Comparison of ENCODE assay signal across 16 cellular contexts in the genomic region with DNA sequence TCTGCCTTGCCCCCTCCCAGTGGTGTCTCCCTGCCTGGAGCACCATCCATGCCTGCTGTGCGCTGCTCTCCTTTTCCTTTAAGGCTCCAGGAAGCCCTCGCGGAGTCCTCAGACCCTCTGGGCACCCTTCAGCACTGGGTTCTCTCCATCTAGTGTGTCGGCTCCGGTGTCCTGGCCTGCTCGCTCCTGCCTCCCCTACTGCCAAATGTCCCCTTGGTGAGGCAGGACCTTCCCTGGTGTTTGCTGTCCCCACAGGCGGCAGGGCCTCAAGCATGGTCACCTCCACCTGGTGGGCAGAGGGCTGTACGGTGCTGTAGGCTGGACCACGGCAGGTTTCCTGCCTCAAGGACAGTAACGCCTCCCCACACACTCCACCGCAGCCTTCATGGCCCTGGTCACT.
DNase-seq lines count a peak whose midpoint lies in the region; ATAC-seq and TF ChIP-seq lines count a peak whose summit lies in the region.
"Had no signal": no experiment of that assay in that cellular context is flagged by ENCODE, and none has a peak within 500 bp of the region (broad histone marks: within the 10 kb centered on the region; RNA-seq: fewer than 3 reads in every experiment).

No MANE protein-coding gene starts in this region.

- CTCF ChIA-PET in activated CD8-positive, alpha-beta T cell treated with anti-CD3 and anti-CD28 coated beads, Interleukin-2, amount 10 ng/mL, durations not matched to agents 7 days and 5 days (lab: Charles Lee): interaction anchor here (1.9 to 9.9 kb wide), 7 partner anchors 10 to 90 kb away, joined by 5 to 308 read pairs (median 15); partner anchors contain the start of gene DGKD
- CTCF ChIA-PET in activated CD8-positive, alpha-beta T cell treated with anti-CD3 and anti-CD28 coated beads for 36 hours (lab: Charles Lee): interaction anchor here (1.0 to 10.0 kb wide), 14 partner anchors 8 to 173 kb away, joined by 3 to 213 read pairs (median 8); no protein-coding TSS in a partner anchor
- CTCF ChIA-PET in naive thymus-derived CD4-positive, alpha-beta T cell (lab: Charles Lee): interaction anchor here (1.2 to 18.1 kb wide), 7 partner anchors 10 to 90 kb away, joined by 3 to 379 read pairs (median 10); partner anchors contain the start of gene DGKD

- H3K27ac ChIP-seq in naive thymus-derived CD4-positive, alpha-beta T cell (ENCODE audit: low read depth, low read length): no peak overlapping the region
- H3K27ac ChIP-seq: KMS-11 had no signal

- intact Hi-C loops in activated CD8-positive, alpha-beta T cell treated with anti-CD3 and anti-CD28 coated beads for 36 hours (cut with micrococcal nuclease): loop anchor here (10.0 kb wide), 2 partner anchors 60 to 90 kb away; partner anchors contain the start of gene DGKD
- intact Hi-C loops in naive thymus-derived CD4-positive, alpha-beta T cell (cut with micrococcal nuclease): loop anchor here in 1 of 2 donors (5.0 to 10.0 kb wide), 2 partner anchors 87 to 590 kb away; no protein-coding TSS in a partner anchor

- no peak overlapping the region for H3K4me3 ChIP-seq in NT2/D1 (ENCODE audit: insufficient read length, low read depth)
- no peak overlapping the region for H3K4me3 ChIP-seq in naive thymus-derived CD4-positive, alpha-beta T cell (ENCODE audit: low read length)

- H3K4me1 Mint-ChIP-seq in activated CD8-positive, alpha-beta T cell treated with anti-CD3 and anti-CD28 coated beads, Interleukin-2, amount 10 ng/mL, durations not matched to agents 7 days and 5 days (ENCODE audit: low read depth): peaks cover 33% of the 10 kb centered on the region
- H3K4me1 Mint-ChIP-seq in activated CD8-positive, alpha-beta T cell treated with anti-CD3 and anti-CD28 coated beads for 36 hours (ENCODE audit: low read depth): peaks cover 21% of the 10 kb centered on the region
- H3K4me1 Mint-ChIP-seq in naive thymus-derived CD4-positive, alpha-beta T cell: peaks cover 16 to 42% (median 32%) of the 10 kb centered on the region in 7 donors
- H3K4me1 Mint-ChIP-seq in stimulated activated memory B cell treated with anti-CD40 and anti-IgM and Interleukin-4, amounts not matched to agents 10 μg/mL and 1 μg/mL and 100 μg/mL, for 72 hours: peaks cover 33% of the 10 kb centered on the region

- no peaks in the 10 kb centered on the region for H3K27me3 ChIP-seq in NT2/D1 (ENCODE audit: insufficient read depth, insufficient read length)
- no peaks in the 10 kb centered on the region for H3K27me3 ChIP-seq in naive thymus-derived CD4-positive, alpha-beta T cell (ENCODE audit: control insufficient read depth in 2 of 2, insufficient read depth in 2 of 2, low read length in 2 of 2)

- H3K9ac ChIP-seq in NT2/D1 (ENCODE audit: insufficient read length, low read depth): peak overlapping the region; percentile 63
- H3K9ac ChIP-seq: KMS-11 had no signal

- peak overlapping the region; percentile 56 for H3K27ac Mint-ChIP-seq in activated CD8-positive, alpha-beta T cell treated with anti-CD3 and anti-CD28 coated beads, Interleukin-2, amount 10 ng/mL, durations not matched to agents 7 days and 5 days
- no peak overlapping the region for H3K27ac Mint-ChIP-seq in activated CD8-positive, alpha-beta T cell treated with anti-CD3 and anti-CD28 coated beads for 36 hours
- peak overlapping the region in 6 of 9 donors; percentile 22 to 88 (median 54) for H3K27ac Mint-ChIP-seq in naive thymus-derived CD4-positive, alpha-beta T cell
- H3K27ac Mint-ChIP-seq in stimulated activated memory B cell treated with anti-CD40 and anti-IgM and Interleukin-4, amounts not matched to agents 10 μg/mL and 1 μg/mL and 100 μg/mL, for 72 hours: peak overlapping the region; percentile 23

- DNase-seq in activated CD8-positive, alpha-beta T cell treated with anti-CD3 and anti-CD28 coated beads, Interleukin-2, amount 10 ng/mL, durations not matched to agents 7 days and 5 days: no peak
- DNase-seq in activated CD8-positive, alpha-beta T cell treated with anti-CD3 and anti-CD28 coated beads for 36 hours: no peak
- DNase-seq in NT2/D1 (ENCODE audit: low read depth, low spot score) (no peak), NCI-H1436 treated with DMSO at 0.1 percent for 48 hours (lab: John Stamatoyannopoulos, UW) (no peak), SIG-M5 (lab: John Stamatoyannopoulos, UW) (no peak), hippocampal formation (lab: John Stamatoyannopoulos, UW) (no peak)
- no peak for DNase-seq in naive thymus-derived CD4-positive, alpha-beta T cell
- DNase-seq: ACHN; activated CD4-positive, alpha-beta T cell treated with anti-CD3 and anti-CD28 coated beads, Interleukin-2, amount 50 U/mL, for 1 hour; activated T-cell treated with anti-CD3 and anti-CD28 coated beads, Interleukin-2, amount 50 U/mL, for 1 hour; DMS53; foreskin fibroblast; NCI-H1105 treated with DMSO at 0.1 percent for 48 hours; NCI-H748 treated with DMSO at 0.1 percent for 48 hours had no signal

- no peak overlapping the region for H3K4me3 Mint-ChIP-seq in activated CD8-positive, alpha-beta T cell treated with anti-CD3 and anti-CD28 coated beads, Interleukin-2, amount 10 ng/mL, durations not matched to agents 7 days and 5 days
- H3K4me3 Mint-ChIP-seq in activated CD8-positive, alpha-beta T cell treated with anti-CD3 and anti-CD28 coated beads for 36 hours: no peak overlapping the region
- no peak overlapping the region for H3K4me3 Mint-ChIP-seq in naive thymus-derived CD4-positive, alpha-beta T cell
- H3K4me3 Mint-ChIP-seq in stimulated activated memory B cell treated with anti-CD40 and anti-IgM and Interleukin-4, amounts not matched to agents 10 μg/mL and 1 μg/mL and 100 μg/mL, for 72 hours: no peak overlapping the region

- POLR2A ChIA-PET in activated CD8-positive, alpha-beta T cell treated with anti-CD3 and anti-CD28 coated beads, Interleukin-2, amount 10 ng/mL, durations not matched to agents 7 days and 5 days (lab: Charles Lee): no interaction called here
- POLR2A ChIA-PET in activated CD8-positive, alpha-beta T cell treated with anti-CD3 and anti-CD28 coated beads for 36 hours (lab: Charles Lee): interaction anchor here (1.4 kb wide), 1 partner anchor 23 kb away, joined by 4 read pairs; no protein-coding TSS in a partner anchor
- POLR2A ChIA-PET in naive thymus-derived CD4-positive, alpha-beta T cell (lab: Charles Lee): interaction anchor here (0.6 to 12.9 kb wide), 5 partner anchors 20 to 49 kb away, joined by 3 to 127 read pairs (median 13); no protein-coding TSS in a partner anchor

- H3K9me3 Mint-ChIP-seq in activated CD8-positive, alpha-beta T cell treated with anti-CD3 and anti-CD28 coated beads, Interleukin-2, amount 10 ng/mL, durations not matched to agents 7 days and 5 days (ENCODE audit: insufficient read depth): no peaks in the 10 kb centered on the region
- no peaks in the 10 kb centered on the region for H3K9me3 Mint-ChIP-seq in activated CD8-positive, alpha-beta T cell treated with anti-CD3 and anti-CD28 coated beads for 36 hours
- peaks cover 0 to 1% (median 0%) of the 10 kb centered on the region in 11 donors for H3K9me3 Mint-ChIP-seq in naive thymus-derived CD4-positive, alpha-beta T cell
- no peaks in the 10 kb centered on the region for H3K9me3 Mint-ChIP-seq in stimulated activated memory B cell treated with anti-CD40 and anti-IgM and Interleukin-4, amounts not matched to agents 10 μg/mL and 1 μg/mL and 100 μg/mL, for 72 hours

- peaks cover 67% of the 10 kb centered on the region for H3K36me3 ChIP-seq in NT2/D1 (ENCODE audit: insufficient read depth, insufficient read length, low read length)
- peaks cover 0 to 91% (median 19%) of the 10 kb centered on the region in 3 experiments for H3K36me3 ChIP-seq in naive thymus-derived CD4-positive, alpha-beta T cell (ENCODE audit: control insufficient read depth in 2 of 3, insufficient read depth in 3 of 3, low read length in 3 of 3)

- peaks cover 66% of the 10 kb centered on the region for H3K36me3 Mint-ChIP-seq in activated CD8-positive, alpha-beta T cell treated with anti-CD3 and anti-CD28 coated beads, Interleukin-2, amount 10 ng/mL, durations not matched to agents 7 days and 5 days (ENCODE audit: low read depth)
- H3K36me3 Mint-ChIP-seq in activated CD8-positive, alpha-beta T cell treated with anti-CD3 and anti-CD28 coated beads for 36 hours (ENCODE audit: low read depth): peaks cover 34% of the 10 kb centered on the region
- peaks cover 9 to 47% (median 27%) of the 10 kb centered on the region in 5 donors for H3K36me3 Mint-ChIP-seq in naive thymus-derived CD4-positive, alpha-beta T cell
- peaks cover 84% of the 10 kb centered on the region for H3K36me3 Mint-ChIP-seq in stimulated activated memory B cell treated with anti-CD40 and anti-IgM and Interleukin-4, amounts not matched to agents 10 μg/mL and 1 μg/mL and 100 μg/mL, for 72 hours

- no peak for ATAC-seq in activated CD8-positive, alpha-beta T cell treated with anti-CD3 and anti-CD28 coated beads, Interleukin-2, amount 10 ng/mL, durations not matched to agents 7 days and 5 days
- ATAC-seq in activated CD8-positive, alpha-beta T cell treated with anti-CD3 and anti-CD28 coated beads for 36 hours: no peak
- no peak for ATAC-seq in naive thymus-derived CD4-positive, alpha-beta T cell
- ATAC-seq in stimulated activated memory B cell treated with anti-CD40 and anti-IgM and Interleukin-4, amounts not matched to agents 10 μg/mL and 1 μg/mL and 100 μg/mL, for 72 hours: no peak

- no peak for TF ChIP-seq CTCF in activated CD8-positive, alpha-beta T cell treated with anti-CD3 and anti-CD28 coated beads for 36 hours (IDR thresholded peaks at IDR 0.05)

- no peaks in the 10 kb centered on the region for H3K27me3 Mint-ChIP-seq in activated CD8-positive, alpha-beta T cell treated with anti-CD3 and anti-CD28 coated beads, Interleukin-2, amount 10 ng/mL, durations not matched to agents 7 days and 5 days (ENCODE audit: low read depth)
- H3K27me3 Mint-ChIP-seq in activated CD8-positive, alpha-beta T cell treated with anti-CD3 and anti-CD28 coated beads for 36 hours: no peaks in the 10 kb centered on the region
- no peaks in the 10 kb centered on the region for H3K27me3 Mint-ChIP-seq in naive thymus-derived CD4-positive, alpha-beta T cell
- H3K27me3 Mint-ChIP-seq in stimulated activated memory B cell treated with anti-CD40 and anti-IgM and Interleukin-4, amounts not matched to agents 10 μg/mL and 1 μg/mL and 100 μg/mL, for 72 hours: no peaks in the 10 kb centered on the region

- H3K9me3 ChIP-seq in NT2/D1 (ENCODE audit: insufficient read depth, low read length): no peaks in the 10 kb centered on the region
- H3K9me3 ChIP-seq in naive thymus-derived CD4-positive, alpha-beta T cell (ENCODE audit: control insufficient read depth in 2 of 3, low read length in 3 of 3): no peaks in the 10 kb centered on the region

- H3K4me1 ChIP-seq in NT2/D1 (ENCODE audit: insufficient read depth, insufficient read length): peaks cover 6% of the 10 kb centered on the region
- peaks cover 0 to 3% of the 10 kb centered on the region in 2 donors for H3K4me1 ChIP-seq in naive thymus-derived CD4-positive, alpha-beta T cell (ENCODE audit: control insufficient read depth in 2 of 2, insufficient read depth in 2 of 2, low read length in 2 of 2)
